Comparison of ENCODE assay signal across 1 cellular context in the genomic region with DNA sequence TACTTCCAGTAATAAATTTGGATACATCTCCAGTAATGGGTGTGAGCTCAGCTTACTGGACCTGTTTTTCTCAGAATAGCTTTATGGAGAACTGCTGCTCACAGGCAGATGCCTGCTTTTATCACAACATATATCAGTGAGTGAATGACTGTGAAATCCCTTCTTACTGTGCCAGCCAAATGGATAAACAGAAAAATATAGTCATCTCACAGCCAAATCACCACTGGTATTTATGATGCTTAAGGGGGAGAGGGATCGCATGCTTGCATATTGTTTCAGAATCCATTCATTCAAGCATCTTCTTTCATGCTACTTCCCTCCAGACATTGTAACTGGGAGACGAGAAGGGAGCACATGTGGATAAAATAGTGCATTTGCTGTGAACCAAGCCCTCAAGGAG.
TF ChIP-seq lines count a peak whose summit lies in the region.

No MANE protein-coding gene starts in this region.

TF ChIP-seq in SK-N-SH, 30 proteins besides CTCF, POLR2A, EP300 and RAD21 (continued from another document):
- TF ChIP-seq ZBTB33 (IDR thresholded peaks at IDR 0.05; ENCODE audit: borderline replicate concordance, low read depth) (no peak), JUND (IDR thresholded peaks at IDR 0.05) (peak; percentile 9)
